1 cellular context compared by ENCODE assay signal in the genomic region with DNA sequence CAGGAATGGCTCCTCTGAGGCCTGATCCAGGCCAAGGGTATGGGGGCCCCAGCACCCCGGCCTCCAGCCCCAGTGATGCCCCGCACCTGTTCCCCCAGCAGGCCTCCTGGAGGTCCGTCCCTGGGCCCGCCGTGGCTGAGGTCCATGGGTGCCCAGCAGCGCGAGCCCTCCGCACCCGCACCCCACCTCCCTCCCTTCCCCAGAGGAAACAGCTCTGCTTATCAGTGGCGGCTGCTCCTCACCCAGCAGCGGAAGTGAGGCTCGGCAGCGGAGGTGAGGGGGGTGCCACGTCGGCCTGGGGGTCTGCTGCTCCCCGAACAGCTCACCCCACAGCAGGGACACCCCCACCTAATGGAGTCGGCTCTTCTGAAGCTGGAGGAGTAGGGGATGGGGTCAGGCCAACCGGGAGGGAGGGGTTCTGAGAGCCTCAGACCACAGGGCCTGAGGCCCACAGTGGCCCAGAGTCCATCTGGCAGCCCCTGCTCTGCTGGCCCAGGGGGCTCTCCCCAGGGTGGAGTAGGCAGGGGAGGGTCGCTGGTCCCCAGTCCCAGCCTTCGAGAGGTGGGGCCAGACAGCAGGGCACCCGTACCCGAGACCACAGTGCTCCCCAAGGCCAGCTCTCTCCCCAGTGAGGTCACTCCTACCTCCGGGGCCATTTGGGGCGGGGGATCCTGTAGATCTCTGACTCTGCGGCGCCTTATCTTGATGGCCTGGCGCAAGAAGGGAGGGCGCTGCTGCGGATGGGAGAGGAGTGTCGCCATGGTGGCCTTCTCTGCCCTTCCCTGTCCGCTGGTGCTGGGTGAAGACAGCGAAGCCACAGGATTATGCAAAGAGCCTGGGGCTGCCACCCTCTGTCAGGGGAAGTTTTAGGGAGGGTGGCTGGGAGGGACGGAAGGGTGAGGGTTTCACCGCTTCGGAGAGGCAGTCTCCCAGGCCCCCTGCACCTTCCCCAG.
TF ChIP-seq lines count a peak whose summit lies in the region.

UNC13D (minus strand) TSS at position 828 of the 953 bp plus-strand sequence; CDS start at position 761, 67 bp downstream.

TF ChIP-seq in HepG2, 621 proteins besides CTCF, POLR2A, EP300 and RAD21 (continued from another document and continues in another):
- TF ChIP-seq, protein P1, sequence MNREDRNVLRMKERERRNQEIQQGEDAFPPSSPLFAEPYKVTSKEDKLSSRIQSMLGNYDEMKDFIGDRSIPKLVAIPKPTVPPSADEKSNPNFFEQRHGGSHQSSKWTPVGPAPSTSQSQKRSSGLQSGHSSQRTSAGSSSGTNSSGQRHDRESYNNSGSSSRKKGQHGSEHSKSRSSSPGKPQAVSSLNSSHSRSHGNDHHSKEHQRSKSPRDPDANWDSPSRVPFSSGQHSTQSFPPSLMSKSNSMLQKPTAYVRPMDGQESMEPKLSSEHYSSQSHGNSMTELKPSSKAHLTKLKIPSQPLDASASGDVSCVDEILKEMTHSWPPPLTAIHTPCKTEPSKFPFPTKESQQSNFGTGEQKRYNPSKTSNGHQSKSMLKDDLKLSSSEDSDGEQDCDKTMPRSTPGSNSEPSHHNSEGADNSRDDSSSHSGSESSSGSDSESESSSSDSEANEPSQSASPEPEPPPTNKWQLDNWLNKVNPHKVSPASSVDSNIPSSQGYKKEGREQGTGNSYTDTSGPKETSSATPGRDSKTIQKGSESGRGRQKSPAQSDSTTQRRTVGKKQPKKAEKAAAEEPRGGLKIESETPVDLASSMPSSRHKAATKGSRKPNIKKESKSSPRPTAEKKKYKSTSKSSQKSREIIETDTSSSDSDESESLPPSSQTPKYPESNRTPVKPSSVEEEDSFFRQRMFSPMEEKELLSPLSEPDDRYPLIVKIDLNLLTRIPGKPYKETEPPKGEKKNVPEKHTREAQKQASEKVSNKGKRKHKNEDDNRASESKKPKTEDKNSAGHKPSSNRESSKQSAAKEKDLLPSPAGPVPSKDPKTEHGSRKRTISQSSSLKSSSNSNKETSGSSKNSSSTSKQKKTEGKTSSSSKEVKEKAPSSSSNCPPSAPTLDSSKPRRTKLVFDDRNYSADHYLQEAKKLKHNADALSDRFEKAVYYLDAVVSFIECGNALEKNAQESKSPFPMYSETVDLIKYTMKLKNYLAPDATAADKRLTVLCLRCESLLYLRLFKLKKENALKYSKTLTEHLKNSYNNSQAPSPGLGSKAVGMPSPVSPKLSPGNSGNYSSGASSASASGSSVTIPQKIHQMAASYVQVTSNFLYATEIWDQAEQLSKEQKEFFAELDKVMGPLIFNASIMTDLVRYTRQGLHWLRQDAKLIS (CRISPR knock-in tag; IDR thresholded peaks at IDR 0.05), result 0 out of 2 replicates have a peak, but pooled peaks have one; percentile 32
- TF ChIP-seq, protein P2, sequence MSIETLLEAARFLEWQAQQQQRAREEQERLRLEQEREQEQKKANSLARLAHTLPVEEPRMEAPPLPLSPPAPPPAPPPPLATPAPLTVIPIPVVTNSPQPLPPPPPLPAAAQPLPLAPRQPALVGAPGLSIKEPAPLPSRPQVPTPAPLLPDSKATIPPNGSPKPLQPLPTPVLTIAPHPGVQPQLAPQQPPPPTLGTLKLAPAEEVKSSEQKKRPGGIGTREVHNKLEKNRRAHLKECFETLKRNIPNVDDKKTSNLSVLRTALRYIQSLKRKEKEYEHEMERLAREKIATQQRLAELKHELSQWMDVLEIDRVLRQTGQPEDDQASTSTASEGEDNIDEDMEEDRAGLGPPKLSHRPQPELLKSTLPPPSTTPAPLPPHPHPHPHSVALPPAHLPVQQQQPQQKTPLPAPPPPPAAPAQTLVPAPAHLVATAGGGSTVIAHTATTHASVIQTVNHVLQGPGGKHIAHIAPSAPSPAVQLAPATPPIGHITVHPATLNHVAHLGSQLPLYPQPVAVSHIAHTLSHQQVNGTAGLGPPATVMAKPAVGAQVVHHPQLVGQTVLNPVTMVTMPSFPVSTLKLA (IDR thresholded peaks at IDR 0.05), result no peak
- TF ChIP-seq E2F1 (CRISPR knock-in tag; IDR thresholded peaks at IDR 0.05) (no peak), FOXC1 (CRISPR knock-in tag; IDR thresholded peaks at IDR 0.05; ENCODE audit: borderline replicate concordance) (peak; percentile 47), HNRNPL (IDR thresholded peaks at IDR 0.05; ENCODE audit: low read depth, low read length) (0 out of 2 replicates have a peak, but pooled peaks have one; percentile 29), BHLHE40 (IDR thresholded peaks at IDR 0.05; ENCODE audit: low read length) (no peak), ZNF331 (CRISPR knock-in tag; IDR thresholded peaks at IDR 0.05) (peak; percentile 14; the same call in 1 of the 2 replicates), U2AF2 (IDR thresholded peaks at IDR 0.05; ENCODE audit: low read depth, low read length) (no peak), ATRX (CRISPR knock-in tag; IDR thresholded peaks at IDR 0.05; ENCODE audit: borderline replicate concordance) (no peak), ELF1 (CRISPR knock-in tag; IDR thresholded peaks at IDR 0.05) (peak; percentile 54), MED1 (CRISPR knock-in tag; IDR thresholded peaks at IDR 0.05) (peak; percentile 49; the same call in 1 of the 2 replicates), TBL1XR1 (IDR thresholded peaks at IDR 0.05; ENCODE audit: borderline replicate concordance, low read length, partially characterized antibody) (no peak), SP140L (CRISPR knock-in tag; IDR thresholded peaks at IDR 0.05; ENCODE audit: borderline replicate concordance) (no peak), PAF1 (CRISPR knock-in tag; IDR thresholded peaks at IDR 0.05) (no peak), ZNF124 (CRISPR knock-in tag; IDR thresholded peaks at IDR 0.05) (peak; percentile 18; the same call in 1 of the 2 replicates), NFIC (IDR thresholded peaks at IDR 0.05; ENCODE audit: low read length) (no peak), ZNF737 (CRISPR knock-in tag; IDR thresholded peaks at IDR 0.05; ENCODE audit: borderline replicate concordance) (peak; percentile 9; the same call in 1 of the 2 replicates), SAP130 (CRISPR knock-in tag; IDR thresholded peaks at IDR 0.05; ENCODE audit: low read depth) (peak; percentile 60), ZFY (CRISPR knock-in tag; IDR thresholded peaks at IDR 0.05) (peak; percentile 75), RNF219 (CRISPR knock-in tag; IDR thresholded peaks at IDR 0.05) (no peak; the same call in 1 of the 2 replicates), POLR2AphosphoS5 (IDR thresholded peaks at IDR 0.05; ENCODE audit: low read depth, low read length) (peak; percentile 63), PAXIP1 (CRISPR knock-in tag; conservative IDR thresholded peaks at IDR 0.05) (peak; percentile 51), ARNTL (CRISPR knock-in tag; IDR thresholded peaks at IDR 0.05) (no peak; the same call in 1 of the 2 replicates), MXI1 (IDR thresholded peaks at IDR 0.05; ENCODE audit: borderline replicate concordance, low read depth, low read length) (no peak)
- TF ChIP-seq, protein P3, sequence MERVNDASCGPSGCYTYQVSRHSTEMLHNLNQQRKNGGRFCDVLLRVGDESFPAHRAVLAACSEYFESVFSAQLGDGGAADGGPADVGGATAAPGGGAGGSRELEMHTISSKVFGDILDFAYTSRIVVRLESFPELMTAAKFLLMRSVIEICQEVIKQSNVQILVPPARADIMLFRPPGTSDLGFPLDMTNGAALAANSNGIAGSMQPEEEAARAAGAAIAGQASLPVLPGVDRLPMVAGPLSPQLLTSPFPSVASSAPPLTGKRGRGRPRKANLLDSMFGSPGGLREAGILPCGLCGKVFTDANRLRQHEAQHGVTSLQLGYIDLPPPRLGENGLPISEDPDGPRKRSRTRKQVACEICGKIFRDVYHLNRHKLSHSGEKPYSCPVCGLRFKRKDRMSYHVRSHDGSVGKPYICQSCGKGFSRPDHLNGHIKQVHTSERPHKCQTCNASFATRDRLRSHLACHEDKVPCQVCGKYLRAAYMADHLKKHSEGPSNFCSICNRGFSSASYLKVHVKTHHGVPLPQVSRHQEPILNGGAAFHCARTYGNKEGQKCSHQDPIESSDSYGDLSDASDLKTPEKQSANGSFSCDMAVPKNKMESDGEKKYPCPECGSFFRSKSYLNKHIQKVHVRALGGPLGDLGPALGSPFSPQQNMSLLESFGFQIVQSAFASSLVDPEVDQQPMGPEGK (CRISPR knock-in tag; IDR thresholded peaks at IDR 0.05), result peak; percentile 84
- TF ChIP-seq, protein P4, sequence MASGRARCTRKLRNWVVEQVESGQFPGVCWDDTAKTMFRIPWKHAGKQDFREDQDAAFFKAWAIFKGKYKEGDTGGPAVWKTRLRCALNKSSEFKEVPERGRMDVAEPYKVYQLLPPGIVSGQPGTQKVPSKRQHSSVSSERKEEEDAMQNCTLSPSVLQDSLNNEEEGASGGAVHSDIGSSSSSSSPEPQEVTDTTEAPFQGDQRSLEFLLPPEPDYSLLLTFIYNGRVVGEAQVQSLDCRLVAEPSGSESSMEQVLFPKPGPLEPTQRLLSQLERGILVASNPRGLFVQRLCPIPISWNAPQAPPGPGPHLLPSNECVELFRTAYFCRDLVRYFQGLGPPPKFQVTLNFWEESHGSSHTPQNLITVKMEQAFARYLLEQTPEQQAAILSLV (CRISPR knock-in tag; IDR thresholded peaks at IDR 0.05; ENCODE audit: borderline replicate concordance), result peak; percentile 38; the same call in 1 of the 2 replicates
- TF ChIP-seq, protein P5, sequence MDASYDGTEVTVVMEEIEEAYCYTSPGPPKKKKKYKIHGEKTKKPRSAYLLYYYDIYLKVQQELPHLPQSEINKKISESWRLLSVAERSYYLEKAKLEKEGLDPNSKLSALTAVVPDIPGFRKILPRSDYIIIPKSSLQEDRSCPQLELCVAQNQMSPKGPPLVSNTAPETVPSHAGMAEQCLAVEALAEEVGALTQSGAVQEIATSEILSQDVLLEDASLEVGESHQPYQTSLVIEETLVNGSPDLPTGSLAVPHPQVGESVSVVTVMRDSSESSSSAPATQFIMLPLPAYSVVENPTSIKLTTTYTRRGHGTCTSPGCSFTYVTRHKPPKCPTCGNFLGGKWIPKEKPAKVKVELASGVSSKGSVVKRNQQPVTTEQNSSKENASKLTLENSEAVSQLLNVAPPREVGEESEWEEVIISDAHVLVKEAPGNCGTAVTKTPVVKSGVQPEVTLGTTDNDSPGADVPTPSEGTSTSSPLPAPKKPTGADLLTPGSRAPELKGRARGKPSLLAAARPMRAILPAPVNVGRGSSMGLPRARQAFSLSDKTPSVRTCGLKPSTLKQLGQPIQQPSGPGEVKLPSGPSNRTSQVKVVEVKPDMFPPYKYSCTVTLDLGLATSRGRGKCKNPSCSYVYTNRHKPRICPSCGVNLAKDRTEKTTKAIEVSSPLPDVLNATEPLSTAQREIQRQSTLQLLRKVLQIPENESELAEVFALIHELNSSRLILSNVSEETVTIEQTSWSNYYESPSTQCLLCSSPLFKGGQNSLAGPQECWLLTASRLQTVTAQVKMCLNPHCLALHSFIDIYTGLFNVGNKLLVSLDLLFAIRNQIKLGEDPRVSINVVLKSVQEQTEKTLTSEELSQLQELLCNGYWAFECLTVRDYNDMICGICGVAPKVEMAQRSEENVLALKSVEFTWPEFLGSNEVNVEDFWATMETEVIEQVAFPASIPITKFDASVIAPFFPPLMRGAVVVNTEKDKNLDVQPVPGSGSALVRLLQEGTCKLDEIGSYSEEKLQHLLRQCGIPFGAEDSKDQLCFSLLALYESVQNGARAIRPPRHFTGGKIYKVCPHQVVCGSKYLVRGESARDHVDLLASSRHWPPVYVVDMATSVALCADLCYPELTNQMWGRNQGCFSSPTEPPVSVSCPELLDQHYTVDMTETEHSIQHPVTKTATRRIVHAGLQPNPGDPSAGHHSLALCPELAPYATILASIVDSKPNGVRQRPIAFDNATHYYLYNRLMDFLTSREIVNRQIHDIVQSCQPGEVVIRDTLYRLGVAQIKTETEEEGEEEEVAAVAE (CRISPR knock-in tag; IDR thresholded peaks at IDR 0.05; ENCODE audit: borderline replicate concordance), result 0 out of 2 replicates have a peak, but pooled peaks have one; percentile 39
